ENCODE assay signal across 11 cellular contexts in genomic region chr19:50565984-50566903, GRCh38. TPM values are rescaled to one million over a fixed set of nuclear protein-coding genes. Genes with fewer than 3 reads are reported as not detected.
DNase-seq lines count a peak whose midpoint lies in the region; ATAC-seq, FAIRE-seq and TF ChIP-seq lines count a peak whose summit lies in the region.
"Had no signal": no experiment of that assay in that cellular context is flagged by ENCODE, and none has a peak within 500 bp of the region (broad histone marks: within the 10 kb centered on the region; RNA-seq: fewer than 3 reads in every experiment).

No MANE protein-coding gene starts in this region.

- H3K4me3 ChIP-seq in A673 (ENCODE audit: low read depth, low read length, poor library complexity, severe bottlenecking) (peak overlapping the region; percentile 56), GM12878 (peak overlapping the region; percentile 11; the same call in 1 of the 2 replicates), neural cell (ENCODE audit: low read length) (peak overlapping the region; percentile 87), kidney (ENCODE audit: low read length in 2 of 2) (no peak overlapping the region)

- RAD21 ChIA-PET in GM12878 (lab: Charles Lee; ENCODE audit: unreplicated experiment) = no interaction called here

- H3K27ac ChIP-seq in A673 (ENCODE audit: low read depth, low read length, poor library complexity, severe bottlenecking) = no peak overlapping the region
- no peak overlapping the region for H3K27ac ChIP-seq in GM12878 (ENCODE audit: control insufficient read depth, insufficient read depth)
- H3K27ac ChIP-seq in neural cell (ENCODE audit: low read length) = peak overlapping the region; percentile 81
- H3K27ac ChIP-seq in kidney (ENCODE audit: low read depth in 2 of 2, low read length in 2 of 2) = no peak overlapping the region

- H3K4me1 ChIP-seq in A673 (ENCODE audit: insufficient read depth, low read length, poor library complexity, severe bottlenecking) = peaks cover 14% of the 10 kb centered on the region
- peaks cover 7% of the 10 kb centered on the region for H3K4me1 ChIP-seq in GM12878 (ENCODE audit: control insufficient read depth, insufficient read depth, low read length)
- no peaks in the 10 kb centered on the region for H3K4me1 ChIP-seq in kidney (ENCODE audit: control insufficient read depth in 1 of 2, insufficient read depth in 1 of 2, low read depth in 1 of 2, low read length in 2 of 2)

- BruUV-seq in A673 (replicated peaks; lab: Mats Ljungman, UMichigan) (no TSS peak), GM12878 (replicated peaks; lab: Mats Ljungman, UMichigan) (no TSS peak)

- H3K9me3 ChIP-seq in A673 (ENCODE audit: low read depth, low read length, poor library complexity, severe bottlenecking) = no peaks in the 10 kb centered on the region
- H3K9me3 ChIP-seq in GM12878 (replicated peaks; ENCODE audit: control insufficient read depth, insufficient read depth, low read length) = no peaks in the 10 kb centered on the region
- no peaks in the 10 kb centered on the region for H3K9me3 ChIP-seq in neural cell (ENCODE audit: low read length)
- H3K9me3 ChIP-seq in kidney (ENCODE audit: control insufficient read depth in 1 of 2, low read length in 2 of 2) = no peaks in the 10 kb centered on the region

- H3K27me3 ChIP-seq in A673 (replicated peaks; ENCODE audit: insufficient read depth, low read depth, low read length, poor library complexity) = peaks cover 4% of the 10 kb centered on the region
- peaks cover 2 to 13% of the 10 kb centered on the region in 2 experiments; a peak in 3 of 4 replicates for H3K27me3 ChIP-seq in GM12878 (replicated peaks in 1 of 2; ENCODE audit: control insufficient read depth in 2 of 2, insufficient read depth in 2 of 2, low read length in 1 of 2)
- no peaks in the 10 kb centered on the region for H3K27me3 ChIP-seq in neural cell (ENCODE audit: insufficient read depth, low read depth, low read length)

- no peak overlapping the region for H3K9ac ChIP-seq in GM12878 (ENCODE audit: control insufficient read depth, insufficient read depth, low read length)
- H3K9ac ChIP-seq in neural cell (ENCODE audit: low read length) = peak overlapping the region; percentile 84
- H3K9ac ChIP-seq in kidney (ENCODE audit: low read length in 2 of 2) = no peak overlapping the region

- ATAC-seq in GM12878 = peak; percentile 38
- ATAC-seq in HG02571 (IDR thresholded peaks at IDR 0.05; ENCODE audit: unreplicated experiment) = no peak

- no peak for TF ChIP-seq EP300 in GM12878 (IDR thresholded peaks at IDR 0.05; ENCODE audit: borderline replicate concordance in 1 of 2, control insufficient read depth in 1 of 2, low read depth in 2 of 2, low read length in 2 of 2)
- TF ChIP-seq EP300 in neural cell (conservative IDR thresholded peaks at IDR 0.05; ENCODE audit: poor library complexity, severe bottlenecking) = no peak

- H2AFZ ChIP-seq in GM12878 (ENCODE audit: control insufficient read depth, low read depth, low read length) (no peak overlapping the region), neural cell (ENCODE audit: low read depth, low read length) (no peak overlapping the region)

- TF ChIP-seq RAD21 in GM12878 (IDR thresholded peaks at IDR 0.05; ENCODE audit: insufficient read depth, low read depth, low read length) = no peak
- no peak for TF ChIP-seq RAD21 in neural cell (conservative IDR thresholded peaks at IDR 0.05)

- H3K4me2 ChIP-seq in GM12878 (ENCODE audit: control insufficient read depth, insufficient read depth) = peak overlapping the region; percentile 48; the same call in 1 of the 2 replicates
- H3K4me2 ChIP-seq in neural cell (ENCODE audit: low read length) = peak overlapping the region; percentile 95

- H4K20me1 ChIP-seq in GM12878 (ENCODE audit: control insufficient read depth, insufficient read depth) (no peaks in the 10 kb centered on the region), neural cell (ENCODE audit: insufficient read depth) (peaks cover 31% of the 10 kb centered on the region)

- CTCF ChIA-PET in A673 (lab: Charles Lee) (no interaction called here), GM12878 (lab: Yijun Ruan, JAX) (interaction anchor here (1.2 kb wide), 1 partner anchor 10 kb away, joined by 3 read pairs; no protein-coding TSS in a partner anchor)

- POLR2A ChIA-PET in A673 (lab: Charles Lee; ENCODE audit: low non-redundant PET) (interaction anchor here (0.6 to 0.7 kb wide), 2 partner anchors 73 to 160 kb away, joined by 4 read pairs; no protein-coding TSS in a partner anchor), GM12878 (lab: Charles Lee) (no interaction called here)

- SMC1A ChIA-PET in GM12878 (lab: Charles Lee; ENCODE audit: uncharacterized antibody, unreplicated experiment) = no interaction called here

- in situ Hi-C loops in GM13977 (cut with MboI; ENCODE audit: low pct_unique_long_range_greater_than_20kb, low sequenced_read_pairs, unreplicated experiment) (no loop called here), GM12878 (cut with MboI) (no loop called here)

- DNase-seq in A673 (ENCODE audit: low spot score) (peak; percentile 58), GM13977 (ENCODE audit: low spot score) (peak; percentile 75), GM12878 (ENCODE audit: low read depth, low spot score) (no peak), NCI-H2171 (lab: John Stamatoyannopoulos, UW) (no peak), NCI-H524 treated with DMSO at 0.1 percent for 48 hours (lab: John Stamatoyannopoulos, UW) (no peak), kidney (no peak)
- DNase-seq: NCI-H187 treated with DMSO at 0.1 percent for 48 hours had no signal

- peaks cover 5% of the 10 kb centered on the region for H3F3A ChIP-seq in neural cell (ENCODE audit: insufficient read depth, low read length, poor library complexity, severe bottlenecking)

- H3K79me2 ChIP-seq in GM12878 (ENCODE audit: control insufficient read depth, insufficient read depth, low read length) (no peaks in the 10 kb centered on the region), neural cell (replicated peaks; ENCODE audit: insufficient read depth, low read length) (peaks cover 59% of the 10 kb centered on the region)

- no peaks in the 10 kb centered on the region for H3K9me2 ChIP-seq in neural cell (ENCODE audit: insufficient read depth, low read length)

- H3K36me3 ChIP-seq in A673 (ENCODE audit: insufficient read depth, low read length, poor library complexity, severe bottlenecking) (no peaks in the 10 kb centered on the region), GM12878 (ENCODE audit: control insufficient read depth in 2 of 2, insufficient read depth in 2 of 2, low read length in 1 of 2) (no peaks in the 10 kb centered on the region), neural cell (ENCODE audit: insufficient read depth, low read length) (no peaks in the 10 kb centered on the region), kidney (ENCODE audit: control insufficient read depth in 1 of 2, insufficient read depth in 2 of 2, low read length in 2 of 2) (no peaks in the 10 kb centered on the region)

- TF ChIP-seq CTCF in A673 (conservative IDR thresholded peaks at IDR 0.05; ENCODE audit: low read depth, low read length) (no peak), GM13977 (IDR thresholded peaks at IDR 0.05; ENCODE audit: extremely low read depth, insufficient read depth, missing control alignments) (no peak), GM12878 (IDR thresholded peaks at IDR 0.05 in 2 of 3, conservative IDR thresholded peaks at IDR 0.05 in 1 of 3; ENCODE audit: control insufficient read depth in 2 of 3, extremely low read depth in 1 of 3, insufficient read depth in 1 of 3, low read depth in 3 of 3, low read length in 3 of 3) (no peak), neural cell (IDR thresholded peaks at IDR 0.05; ENCODE audit: poor library complexity, severe bottlenecking) (no peak), kidney (IDR thresholded peaks at IDR 0.05; ENCODE audit: borderline replicate concordance, extremely low read depth, insufficient read depth) (no peak)

- intact Hi-C loops in A673 (cut with micrococcal nuclease; ENCODE audit: unreplicated experiment) = no loop called here
- intact Hi-C loops in GM12878 (cut with micrococcal nuclease; ENCODE audit: unreplicated experiment) = no loop called here
- intact Hi-C loops in kidney (cut with DNase I) = no loop called here

- 7% methylated on average over 13 of the region's 36 CpGs for WGBS in GM12878 (ENCODE audit: insufficient coverage, insufficient replicate concordance, low lambda C conversion rate, missing lambda C conversion rate)

- TF ChIP-seq POLR2A in GM12878 (IDR thresholded peaks at IDR 0.05; ENCODE audit: low read depth, low read length) = no peak

- no peak for FAIRE-seq in GM12878 (lab: Jason Lieb, UNC)
- no peak for FAIRE-seq in kidney (lab: Jason Lieb, UNC)

RNA-seq across cellular contexts. Expression of gene LRRC4B, which starts 2.0 kb away (rescaled TPM):
- 23.1 and 24.9 TPM in 2 replicates for total RNA-seq in A673 (2021)
- total RNA-seq in GM12878 (2013; cell fraction: nucleolus; rRNA removed) = 0.20 and 0.23 TPM in 2 replicates
- not detected in 2 replicates for total RNA-seq in GM12878 (2014; rRNA removed)
- total RNA-seq in GM12878 (2014; rRNA removed; fragmentation: Illumina TruSeq; extraction: Trizol) = not detected in 2 replicates
- not detected in 2 replicates for total RNA-seq in GM12878 (2021)
- 0.10 TPM for polyA plus RNA-seq in GM12878 (2011; ENCODE audit: low read depth)
- 0.14 TPM in 1 of 2 replicates, not detected in the other for polyA plus RNA-seq in GM12878 (2011; rRNA removed)
- polyA plus RNA-seq in GM12878 (2011; cell fraction: cytosol; rRNA removed) = 0.18 and 0.25 TPM in 2 replicates
- 0.23 and 0.31 TPM in 2 replicates for polyA plus RNA-seq in GM12878 (2011; cell fraction: nucleus; rRNA removed)
- polyA plus RNA-seq in GM12878 (2012) = 0.18 and 0.34 TPM in 2 replicates
- polyA plus RNA-seq in GM12878 (2014; fragmentation: Illumina TruSeq; extraction: Trizol) = not detected in 2 replicates
- not detected for polyA plus RNA-seq in GM12878 (2014; fragmentation: Nextera tagmentation; extraction: Ambion mirVana)
- not detected in 2 replicates for polyA plus RNA-seq in GM12878 (2014; rRNA removed)
- not detected for polyA plus RNA-seq in GM12878 (2016; fragmentation: Nextera tagmentation; extraction: Ambion mirVana)
- 0.21 and 0.37 TPM in 2 replicates for polyA minus RNA-seq in GM12878 (2011; rRNA and poly(A)+ RNA removed)
- polyA minus RNA-seq in GM12878 (2011; cell fraction: cytosol; rRNA and poly(A)+ RNA removed) = 1.1 TPM in 1 of 2 replicates, not detected in the other
- polyA minus RNA-seq in GM12878 (2011; cell fraction: nucleus; rRNA and poly(A)+ RNA removed) = not detected in 2 replicates
- polyA plus RNA-seq in neural cell = 83.1 and 98.9 TPM in 2 replicates
- polyA minus RNA-seq in neural cell = 151 and 186 TPM in 2 replicates
- total RNA-seq in kidney = 1.2 TPM
- polyA plus RNA-seq in kidney (ENCODE audit: insufficient read depth, low read depth, low replicate concordance) = 2.6 TPM
- total RNA-seq: HT-29 had no signal

RNA-seq across cellular contexts. Expression of gene ASPDH, which starts 52.5 kb away (rescaled TPM):
- 0.45 TPM in 1 of 2 replicates, not detected in the other for total RNA-seq in A673 (2021)
- total RNA-seq in GM12878 (2013; cell fraction: nucleolus; rRNA removed) = not detected in 2 replicates
- total RNA-seq in GM12878 (2014; rRNA removed) = not detected in 2 replicates
- not detected in 2 replicates for total RNA-seq in GM12878 (2014; rRNA removed; fragmentation: Illumina TruSeq; extraction: Trizol)
- not detected in 2 replicates for total RNA-seq in GM12878 (2021)
- polyA plus RNA-seq in GM12878 (2011; ENCODE audit: low read depth) = not detected
- polyA plus RNA-seq in GM12878 (2011; rRNA removed) = not detected in 2 replicates
- not detected in 2 replicates for polyA plus RNA-seq in GM12878 (2011; cell fraction: cytosol; rRNA removed)
- not detected in 2 replicates for polyA plus RNA-seq in GM12878 (2011; cell fraction: nucleus; rRNA removed)
- 0.41 and 0.87 TPM in 2 replicates for polyA plus RNA-seq in GM12878 (2012)
- polyA plus RNA-seq in GM12878 (2014; fragmentation: Illumina TruSeq; extraction: Trizol) = not detected in 2 replicates
- polyA plus RNA-seq in GM12878 (2014; fragmentation: Nextera tagmentation; extraction: Ambion mirVana) = not detected
- polyA plus RNA-seq in GM12878 (2014; rRNA removed) = not detected in 2 replicates
- not detected for polyA plus RNA-seq in GM12878 (2016; fragmentation: Nextera tagmentation; extraction: Ambion mirVana)
- not detected in 2 replicates for polyA minus RNA-seq in GM12878 (2011; rRNA and poly(A)+ RNA removed)
- polyA minus RNA-seq in GM12878 (2011; cell fraction: cytosol; rRNA and poly(A)+ RNA removed) = not detected in 2 replicates
- not detected in 2 replicates for polyA minus RNA-seq in GM12878 (2011; cell fraction: nucleus; rRNA and poly(A)+ RNA removed)
- 0.98 TPM in 1 of 2 replicates, not detected in the other for polyA plus RNA-seq in neural cell
- polyA minus RNA-seq in neural cell = not detected in 2 replicates
- total RNA-seq in kidney = not detected
- polyA plus RNA-seq in kidney (ENCODE audit: insufficient read depth, low read depth, low replicate concordance) = 115 TPM
- total RNA-seq: HT-29, omental fat pad had no signal

RNA-seq across cellular contexts. Expression of gene JOSD2, which starts 55.3 kb away (rescaled TPM):
- total RNA-seq in A673 (2021) = 26.8 and 31.9 TPM in 2 replicates
- total RNA-seq in GM12878 (2013; cell fraction: nucleolus; rRNA removed) = 0.81 TPM in 1 of 2 replicates, not detected in the other
- total RNA-seq in GM12878 (2014; rRNA removed) = 17.0 and 21.0 TPM in 2 replicates
- 3.1 and 3.9 TPM in 2 replicates for total RNA-seq in GM12878 (2014; rRNA removed; fragmentation: Illumina TruSeq; extraction: Trizol)
- total RNA-seq in GM12878 (2021) = 22.7 and 24.5 TPM in 2 replicates
- 7.5 TPM for polyA plus RNA-seq in GM12878 (2011; ENCODE audit: low read depth)
- 2.1 and 4.9 TPM in 2 replicates for polyA plus RNA-seq in GM12878 (2011; rRNA removed)
- polyA plus RNA-seq in GM12878 (2011; cell fraction: cytosol; rRNA removed) = 10.3 and 22.0 TPM in 2 replicates
- 9.3 and 12.4 TPM in 2 replicates for polyA plus RNA-seq in GM12878 (2011; cell fraction: nucleus; rRNA removed)
- polyA plus RNA-seq in GM12878 (2012) = 17.2 and 19.2 TPM in 2 replicates
- polyA plus RNA-seq in GM12878 (2014; fragmentation: Illumina TruSeq; extraction: Trizol) = 0.91 TPM in 1 of 2 replicates, not detected in the other
- 1 to 10 TPM; 1.0 to 1.6 TPM for polyA plus RNA-seq in GM12878 (2014; fragmentation: Nextera tagmentation; extraction: Ambion mirVana)
- polyA plus RNA-seq in GM12878 (2014; rRNA removed) = 23.8 and 26.3 TPM in 2 replicates
- polyA plus RNA-seq in GM12878 (2016; fragmentation: Nextera tagmentation; extraction: Ambion mirVana) = 10 to 100 TPM; 25.1 to 26.7 TPM
- polyA minus RNA-seq in GM12878 (2011; rRNA and poly(A)+ RNA removed) = 0.29 and 3.0 TPM in 2 replicates
- 2.0 and 4.8 TPM in 2 replicates for polyA minus RNA-seq in GM12878 (2011; cell fraction: cytosol; rRNA and poly(A)+ RNA removed)
- polyA minus RNA-seq in GM12878 (2011; cell fraction: nucleus; rRNA and poly(A)+ RNA removed) = 2.1 and 6.8 TPM in 2 replicates
- polyA plus RNA-seq in neural cell = 6.6 and 10.7 TPM in 2 replicates
- polyA minus RNA-seq in neural cell = 2.8 and 2.9 TPM in 2 replicates
- total RNA-seq in kidney = 31.7 TPM
- 73.7 TPM for polyA plus RNA-seq in kidney (ENCODE audit: insufficient read depth, low read depth, low replicate concordance)

Comparison
In these comparisons a context has a peak if more than half of its experiments do, and no peak if none do; other contexts are left out.
1. DNase-seq: peak in A673 (single experiment) and GM13977 (single experiment); none in GM12878 (single experiment), NCI-H2171 (single experiment), NCI-H524 treated with DMSO at 0.1 percent for 48 hours (single experiment) and kidney (single experiment).
2. H3K4me3 ChIP-seq: peak in A673 (single experiment), GM12878 (single experiment) and neural cell (single experiment); none in kidney (0 of 2).
3. RNA of gene LRRC4B, which starts 2.0 kb away (total RNA-seq): 23.1 to 24.9 TPM in A673; 1.2 TPM in kidney (single experiment) and 0.20 to 0.23 TPM in GM12878; every median in the first group is over 10 times any median in the second.